ENCODE assay signal across 1 cellular context in genomic region chr15:65904301-65904700, GRCh38.
A peak's percentile ranks its signal among the peaks of the same experiment; 100 is the strongest.
TF ChIP-seq lines count a peak whose summit lies in the region.

No MANE protein-coding gene starts in this region.

TF ChIP-seq in K562, 482 proteins besides CTCF, POLR2A, EP300 and RAD21 (continued from another document and continues in another):
- TF ChIP-seq CHD7 (IDR thresholded peaks at IDR 0.05; ENCODE audit: low read depth, low read length), result no peak
- no peak for TF ChIP-seq ARHGAP35 (IDR thresholded peaks at IDR 0.05; ENCODE audit: partially characterized antibody)
- TF ChIP-seq PATZ1 (CRISPR knock-in tag; IDR thresholded peaks at IDR 0.05; ENCODE audit: borderline replicate concordance), result no peak
- peak; percentile 59 for TF ChIP-seq NCOR1 (IDR thresholded peaks at IDR 0.05)
- peak; percentile 68; the same call in 1 of the 2 replicates for TF ChIP-seq LCOR (CRISPR knock-in tag; IDR thresholded peaks at IDR 0.05)
- TF ChIP-seq NR2C1 (IDR thresholded peaks at IDR 0.05), result no peak
- no peak for TF ChIP-seq NR2C1 (tag; IDR thresholded peaks at IDR 0.05)
- no peak for TF ChIP-seq ZNF124 (CRISPR knock-in tag; IDR thresholded peaks at IDR 0.05)
- no peak for TF ChIP-seq NCOA6 (IDR thresholded peaks at IDR 0.05)
- no peak for TF ChIP-seq PURB (CRISPR knock-in tag; IDR thresholded peaks at IDR 0.05; ENCODE audit: low read depth)
- TF ChIP-seq VEZF1 (CRISPR knock-in tag; IDR thresholded peaks at IDR 0.05), result no peak
- TF ChIP-seq SIN3A (IDR thresholded peaks at IDR 0.05; ENCODE audit: borderline replicate concordance in 2 of 2, control insufficient read depth in 1 of 2, low read depth in 2 of 2, low read length in 2 of 2), result no peak
- no peak for TF ChIP-seq NUFIP1 (IDR thresholded peaks at IDR 0.05; ENCODE audit: partially characterized antibody)
- no peak for TF ChIP-seq BMI1 (IDR thresholded peaks at IDR 0.05; ENCODE audit: low read length)
- no peak for TF ChIP-seq ZNF239 (CRISPR knock-in tag; IDR thresholded peaks at IDR 0.05)
- no peak for TF ChIP-seq SETDB1 (IDR thresholded peaks at IDR 0.05; ENCODE audit: low read length)
- TF ChIP-seq PML (IDR thresholded peaks at IDR 0.05; ENCODE audit: low read length), result no peak
- no peak for TF ChIP-seq SNRNP70 (optimal IDR thresholded peaks at IDR 0.05; ENCODE audit: low read depth, low read length)
- TF ChIP-seq HLTF (IDR thresholded peaks at IDR 0.05), result no peak
- TF ChIP-seq SREBF1 (IDR thresholded peaks at IDR 0.05; ENCODE audit: borderline replicate concordance, low read depth, low read length), result no peak
- peak; percentile 81 for TF ChIP-seq JUND (IDR thresholded peaks at IDR 0.05; ENCODE audit: borderline replicate concordance, low read depth, low read length)
- TF ChIP-seq JUND (tag; IDR thresholded peaks at IDR 0.05; ENCODE audit: borderline replicate concordance, low read depth, low read length), result peak; percentile 89; the same call in 2 of the 3 replicates
- no peak for TF ChIP-seq FIP1L1 (IDR thresholded peaks at IDR 0.05; ENCODE audit: low read depth, low read length, poor library complexity, severe bottlenecking)
- no peak for TF ChIP-seq UBTF (IDR thresholded peaks at IDR 0.05; ENCODE audit: borderline replicate concordance in 1 of 2, low read depth in 2 of 2, low read length in 2 of 2)
- TF ChIP-seq TCF7L2 (IDR thresholded peaks at IDR 0.05; ENCODE audit: low read depth, low read length), result no peak
- peak; percentile 24; the same call in 1 of the 2 replicates for TF ChIP-seq CBFA2T3 (IDR thresholded peaks at IDR 0.05)
- TF ChIP-seq ZNF395 (CRISPR knock-in tag; IDR thresholded peaks at IDR 0.05), result no peak
- no peak for TF ChIP-seq KHSRP (IDR thresholded peaks at IDR 0.05)
- 0 out of 2 replicates have a peak, but pooled peaks have one; percentile 33 for TF ChIP-seq ATF3 (IDR thresholded peaks at IDR 0.05)
- no peak for TF ChIP-seq ATF3 (CRISPR knock-in tag; conservative IDR thresholded peaks at IDR 0.05)
- TF ChIP-seq MTF1 (CRISPR knock-in tag; IDR thresholded peaks at IDR 0.05; ENCODE audit: borderline replicate concordance), result no peak
- TF ChIP-seq NFXL1 (CRISPR knock-in tag; IDR thresholded peaks at IDR 0.05), result no peak
- TF ChIP-seq KAT8 (IDR thresholded peaks at IDR 0.05; ENCODE audit: low read depth), result no peak
- no peak for TF ChIP-seq IRF2 (CRISPR knock-in tag; IDR thresholded peaks at IDR 0.05)
